Comparison of ENCODE assay signal across 16 cellular contexts in the genomic region with DNA sequence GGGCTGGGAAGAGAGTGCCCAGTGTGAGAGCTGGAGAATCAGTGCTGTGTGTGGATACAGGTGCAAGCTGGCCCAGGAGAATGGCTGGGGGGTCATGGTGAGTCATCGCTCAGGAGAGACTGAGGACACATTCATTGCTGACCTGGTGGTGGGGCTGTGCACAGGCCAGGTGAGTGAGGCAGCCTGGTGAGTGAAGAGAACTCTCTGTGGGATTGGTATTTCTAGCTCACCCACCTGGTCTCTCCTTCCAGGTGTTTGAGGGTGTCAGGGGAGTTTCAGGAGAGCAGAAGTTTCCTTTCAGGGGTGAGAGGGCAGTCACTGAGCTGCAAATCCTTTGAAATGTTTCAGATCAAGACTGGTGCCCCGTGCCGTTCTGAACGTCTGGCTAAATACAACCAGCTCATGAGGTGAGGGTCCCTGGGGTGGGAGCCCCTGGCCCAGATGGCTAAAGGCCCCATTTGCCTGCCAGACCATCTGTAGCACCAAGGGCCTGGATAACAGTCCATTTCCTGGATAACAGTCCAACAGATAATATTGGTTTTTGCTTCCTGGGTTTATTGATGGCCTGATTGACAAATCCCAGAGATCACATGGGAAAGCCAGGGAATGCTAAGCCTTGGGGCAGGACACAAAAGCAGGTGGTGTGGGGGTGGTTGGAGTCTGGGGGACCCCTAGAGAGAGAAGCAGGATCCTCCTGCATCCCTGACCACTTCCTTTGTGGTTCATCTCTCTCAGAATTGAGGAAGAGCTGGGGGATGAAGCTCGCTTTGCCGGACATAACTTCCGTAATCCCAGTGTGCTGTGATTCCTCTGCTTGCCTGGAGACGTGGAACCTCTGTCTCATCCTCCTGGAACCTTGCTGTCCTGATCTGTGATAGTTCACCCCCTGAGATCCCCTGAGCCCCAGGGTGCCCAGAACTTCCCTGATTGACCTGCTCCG. TPM values are rescaled to one million over a fixed set of nuclear protein-coding genes. Genes with fewer than 3 reads are reported as not detected.
DNase-seq lines count a peak whose midpoint lies in the region; ATAC-seq, FAIRE-seq and TF ChIP-seq lines count a peak whose summit lies in the region.
"Had no signal": no experiment of that assay in that cellular context is flagged by ENCODE, and none has a peak within 500 bp of the region (broad histone marks: within the 10 kb centered on the region; RNA-seq: fewer than 3 reads in every experiment).

No MANE protein-coding gene starts in this region.

- no peak for DNase-seq in activated T-cell treated with anti-CD3 and anti-CD28 coated beads, Interleukin-2, amount 50 U/mL, for 24 hours
- no peak for DNase-seq in activated T-cell treated with anti-CD3 and anti-CD28 coated beads, Interleukin-2, amount 50 U/mL, for 4 hours
- DNase-seq in stomach = no peak
- DNase-seq in small intestine = no peak
- DNase-seq in GM10248 (ENCODE audit: extremely low spot score) = no peak
- no peak for DNase-seq in NCI-H524 treated with DMSO at 0.1 percent for 48 hours (lab: John Stamatoyannopoulos, UW)
- DNase-seq: activated CD8-positive, alpha-beta memory T cell treated with anti-CD3 and anti-CD28 coated beads, Interleukin-2, amount 50 U/mL, for 48 hours; DMS79 treated with DMSO at 0.1 percent for 48 hours; NCI-H1436; stimulated activated CD4-positive, alpha-beta T cell treated with anti-CD3 and anti-CD28 coated beads, Interleukin-4, amount 100 ng/mL, for 4 hours had no signal

- FAIRE-seq in small intestine (lab: Jason Lieb, UNC) = no peak

- POLR2A ChIA-PET in GM10248 (lab: Yijun Ruan, JAX) = interaction anchor here (1.0 kb wide), 1 partner anchor 22 kb away, joined by 3 read pairs; a partner anchor contains a TSS

- ATAC-seq in activated T-cell treated with anti-CD3 and anti-CD28 coated beads, Interleukin-2, amount 50 U/mL, for 4 hours = no peak
- peak; percentile 37 for ATAC-seq in HG03354 (IDR thresholded peaks at IDR 0.05; ENCODE audit: poor library complexity, severe bottlenecking, unreplicated experiment)
- ATAC-seq: heart left ventricle had no signal

- no peaks in the 10 kb centered on the region for H3K9me3 Mint-ChIP-seq in activated T-cell treated with anti-CD3 and anti-CD28 coated beads, Interleukin-2, amount 50 U/mL, for 24 hours
- no peaks in the 10 kb centered on the region for H3K9me3 Mint-ChIP-seq in activated T-cell treated with anti-CD3 and anti-CD28 coated beads, Interleukin-2, amount 50 U/mL, for 4 hours
- no peaks in the 10 kb centered on the region for H3K9me3 Mint-ChIP-seq in dendritic cell treated with granulocyte-macrophage colony-stimulating factor and Interleukin-4, amounts not matched to agents 40 ng/mL and 50 ng/mL, for 4 days

- H3K27ac ChIP-seq in stomach (peak overlapping the region in 3 of 5 donors; percentile 18 to 97 (median 21)), small intestine (ENCODE audit: low read depth in 1 of 2, low read length in 1 of 2) (peak overlapping the region in 1 of 2 donors; percentile 8)
- H3K27ac ChIP-seq: heart left ventricle, suprapubic skin had no signal

- H3K27me3 ChIP-seq in stomach (no peaks in the 10 kb centered on the region), small intestine (ENCODE audit: control insufficient read depth in 2 of 2, insufficient read depth in 2 of 2, low read length in 2 of 2) (no peaks in the 10 kb centered on the region)
- H3K27me3 ChIP-seq: heart left ventricle, suprapubic skin had no signal

- no peaks in the 10 kb centered on the region for H3K27me3 Mint-ChIP-seq in activated T-cell treated with anti-CD3 and anti-CD28 coated beads, Interleukin-2, amount 50 U/mL, for 24 hours
- no peaks in the 10 kb centered on the region for H3K27me3 Mint-ChIP-seq in activated T-cell treated with anti-CD3 and anti-CD28 coated beads, Interleukin-2, amount 50 U/mL, for 4 hours (ENCODE audit: low read depth)
- H3K27me3 Mint-ChIP-seq in dendritic cell treated with granulocyte-macrophage colony-stimulating factor and Interleukin-4, amounts not matched to agents 40 ng/mL and 50 ng/mL, for 4 days = peaks cover 51% of the 10 kb centered on the region

- H3K4me1 ChIP-seq in stomach (peaks cover 28 to 46% (median 34%) of the 10 kb centered on the region in 4 donors), small intestine (ENCODE audit: control insufficient read depth in 2 of 2, insufficient read depth in 1 of 2, low read depth in 1 of 2, low read length in 1 of 2) (peaks cover 3 to 7% of the 10 kb centered on the region in 2 donors)

- no peak overlapping the region for H3K4me3 Mint-ChIP-seq in activated T-cell treated with anti-CD3 and anti-CD28 coated beads, Interleukin-2, amount 50 U/mL, for 24 hours
- no peak overlapping the region for H3K4me3 Mint-ChIP-seq in activated T-cell treated with anti-CD3 and anti-CD28 coated beads, Interleukin-2, amount 50 U/mL, for 4 hours
- peak overlapping the region; percentile 59 for H3K4me3 Mint-ChIP-seq in dendritic cell treated with granulocyte-macrophage colony-stimulating factor and Interleukin-4, amounts not matched to agents 40 ng/mL and 50 ng/mL, for 4 days

- TF ChIP-seq POLR2A in stomach (IDR thresholded peaks at IDR 0.05) = no peak

- H3K4me1 Mint-ChIP-seq in activated T-cell treated with anti-CD3 and anti-CD28 coated beads, Interleukin-2, amount 50 U/mL, for 24 hours (ENCODE audit: low read depth) = peaks cover 38% of the 10 kb centered on the region
- peaks cover 31% of the 10 kb centered on the region for H3K4me1 Mint-ChIP-seq in activated T-cell treated with anti-CD3 and anti-CD28 coated beads, Interleukin-2, amount 50 U/mL, for 4 hours (ENCODE audit: low read depth)
- peaks cover 72% of the 10 kb centered on the region for H3K4me1 Mint-ChIP-seq in dendritic cell treated with granulocyte-macrophage colony-stimulating factor and Interleukin-4, amounts not matched to agents 40 ng/mL and 50 ng/mL, for 4 days (ENCODE audit: low read depth)

- intact Hi-C loops in dendritic cell treated with granulocyte-macrophage colony-stimulating factor and Interleukin-4, amounts not matched to agents 40 ng/mL and 50 ng/mL, for 4 days (cut with micrococcal nuclease) = no loop called here
- intact Hi-C loops in stomach (cut with DNase I; ENCODE audit: low total_unique reads) = no loop called here

- peaks cover 0 to 57% (median 38%) of the 10 kb centered on the region in 4 donors for H3K36me3 ChIP-seq in stomach
- no peaks in the 10 kb centered on the region for H3K36me3 ChIP-seq in small intestine (ENCODE audit: control insufficient read depth in 2 of 2, insufficient read depth in 2 of 2, low read length in 2 of 2)

- no peak overlapping the region for H3K4me3 ChIP-seq in stomach
- no peak overlapping the region for H3K4me3 ChIP-seq in small intestine (ENCODE audit: low read depth in 1 of 2, low read length in 2 of 2)
- H3K4me3 ChIP-seq: heart left ventricle, suprapubic skin had no signal

- TF ChIP-seq CTCF in stomach (IDR thresholded peaks at IDR 0.05) = no peak
- TF ChIP-seq CTCF in GM10248 (IDR thresholded peaks at IDR 0.05; ENCODE audit: control extremely low read depth, extremely low read depth, low read depth, missing control alignments) = no peak

- CTCF ChIA-PET in GM10248 (lab: Yijun Ruan, JAX) = interaction anchor here (1.0 to 2.9 kb wide), 9 partner anchors 10 to 187 kb away, joined by 3 to 12 read pairs (median 6); a partner anchor contains a TSS

- WGBS in stomach, 5 donors = 78 to 89% (median 83%) methylated on average over 9 of the region's 9 CpGs
- 81 to 88% (median 86%) methylated on average over 9 of the region's 9 CpGs for WGBS in small intestine, 3 donors

- peak overlapping the region; percentile 56 for H3K27ac Mint-ChIP-seq in activated T-cell treated with anti-CD3 and anti-CD28 coated beads, Interleukin-2, amount 50 U/mL, for 24 hours
- peak overlapping the region; percentile 56 for H3K27ac Mint-ChIP-seq in dendritic cell treated with granulocyte-macrophage colony-stimulating factor and Interleukin-4, amounts not matched to agents 40 ng/mL and 50 ng/mL, for 4 days

- peaks cover 54% of the 10 kb centered on the region for H3K36me3 Mint-ChIP-seq in activated T-cell treated with anti-CD3 and anti-CD28 coated beads, Interleukin-2, amount 50 U/mL, for 24 hours (ENCODE audit: low read depth)
- peaks cover 14% of the 10 kb centered on the region for H3K36me3 Mint-ChIP-seq in activated T-cell treated with anti-CD3 and anti-CD28 coated beads, Interleukin-2, amount 50 U/mL, for 4 hours (ENCODE audit: insufficient read depth)
- no peaks in the 10 kb centered on the region for H3K36me3 Mint-ChIP-seq in dendritic cell treated with granulocyte-macrophage colony-stimulating factor and Interleukin-4, amounts not matched to agents 40 ng/mL and 50 ng/mL, for 4 days (ENCODE audit: low read depth)

- no peaks in the 10 kb centered on the region for H3K9me3 ChIP-seq in stomach
- no peaks in the 10 kb centered on the region for H3K9me3 ChIP-seq in small intestine (ENCODE audit: control insufficient read depth, low read depth)
- H3K9me3 ChIP-seq: heart left ventricle, suprapubic skin had no signal

- no peak for TF ChIP-seq EP300 in stomach (IDR thresholded peaks at IDR 0.05)

RNA-seq across cellular contexts. Expression of a gene that starts 5.5 kb away (rescaled TPM):
- total RNA-seq in activated T-cell treated with anti-CD3 and anti-CD28 coated beads, Interleukin-2, amount 50 U/mL, for 4 hours = 10 to 100 TPM; 65.8 to 73.9 (median 70.7) TPM
- 100 to 1,000 TPM in 3 of 5 donors, 10 to 100 TPM in 2; 23.3 to 694 (median 291) TPM for total RNA-seq in stomach
- polyA plus RNA-seq in stomach (10 to 100 TPM; 44.4 to 57.4 (median 48.8) TPM), small intestine (10 to 100 TPM; 34.0 to 50.6 (median 41.8) TPM)

RNA-seq across cellular contexts. Expression of a gene that starts 7.9 kb away (rescaled TPM):
- total RNA-seq in activated T-cell treated with anti-CD3 and anti-CD28 coated beads, Interleukin-2, amount 50 U/mL, for 4 hours = 10 to 100 TPM; 83.5 to 97.4 (median 85.2) TPM
- total RNA-seq in stomach = 10 to 100 TPM in 2 of 5 donors, 1 to 10 TPM in 3; 2.3 to 62.9 (median 8.6) TPM
- polyA plus RNA-seq in stomach (10 to 100 TPM in 2 of 3 donors, 1 to 10 TPM in 1; 9.3 to 19.7 (median 10.1) TPM), small intestine (10 to 100 TPM in 1 of 3 donors, 1 to 10 TPM in 1, under 1 TPM in 1; 0.67 to 19.1 (median 3.0) TPM)

RNA-seq across cellular contexts. Expression of a gene that starts 17.6 kb away (rescaled TPM):
- 1 to 10 TPM; 2.1 to 3.0 (median 3.0) TPM for total RNA-seq in activated T-cell treated with anti-CD3 and anti-CD28 coated beads, Interleukin-2, amount 50 U/mL, for 4 hours
- 10 to 100 TPM in 1 of 5 donors, 1 to 10 TPM in 3, not detected in 1; 5.3 to 20.4 (median 9.0) TPM for total RNA-seq in stomach
- polyA plus RNA-seq in stomach (10 to 100 TPM in 1 of 3 donors, 1 to 10 TPM in 2; 8.0 to 11.0 (median 9.0) TPM), small intestine (1 to 10 TPM; 3.6 to 5.1 (median 4.2) TPM)

RNA-seq across cellular contexts. Expression of a gene that starts 21.4 kb away (rescaled TPM):
- not detected for total RNA-seq in activated T-cell treated with anti-CD3 and anti-CD28 coated beads, Interleukin-2, amount 50 U/mL, for 4 hours
- total RNA-seq in stomach = not detected
- polyA plus RNA-seq in stomach (not detected), small intestine (not detected)
- total RNA-seq: heart left ventricle, HT1080, liver, suprapubic skin had no signal
- polyA plus RNA-seq: heart left ventricle, liver had no signal

RNA-seq across cellular contexts. Expression of a gene that starts 21.6 kb away (rescaled TPM):
- total RNA-seq in activated T-cell treated with anti-CD3 and anti-CD28 coated beads, Interleukin-2, amount 50 U/mL, for 4 hours = 100 to 1,000 TPM; 180 to 190 (median 184) TPM
- 100 to 1,000 TPM; 155 to 453 (median 306) TPM for total RNA-seq in stomach
- 100 to 1,000 TPM; 418 to 621 (median 443) TPM for polyA plus RNA-seq in stomach
- polyA plus RNA-seq in small intestine = 100 to 1,000 TPM; 185 to 379 (median 361) TPM
